Comparison of ENCODE assay signal across 8 cellular contexts in the genomic region with DNA sequence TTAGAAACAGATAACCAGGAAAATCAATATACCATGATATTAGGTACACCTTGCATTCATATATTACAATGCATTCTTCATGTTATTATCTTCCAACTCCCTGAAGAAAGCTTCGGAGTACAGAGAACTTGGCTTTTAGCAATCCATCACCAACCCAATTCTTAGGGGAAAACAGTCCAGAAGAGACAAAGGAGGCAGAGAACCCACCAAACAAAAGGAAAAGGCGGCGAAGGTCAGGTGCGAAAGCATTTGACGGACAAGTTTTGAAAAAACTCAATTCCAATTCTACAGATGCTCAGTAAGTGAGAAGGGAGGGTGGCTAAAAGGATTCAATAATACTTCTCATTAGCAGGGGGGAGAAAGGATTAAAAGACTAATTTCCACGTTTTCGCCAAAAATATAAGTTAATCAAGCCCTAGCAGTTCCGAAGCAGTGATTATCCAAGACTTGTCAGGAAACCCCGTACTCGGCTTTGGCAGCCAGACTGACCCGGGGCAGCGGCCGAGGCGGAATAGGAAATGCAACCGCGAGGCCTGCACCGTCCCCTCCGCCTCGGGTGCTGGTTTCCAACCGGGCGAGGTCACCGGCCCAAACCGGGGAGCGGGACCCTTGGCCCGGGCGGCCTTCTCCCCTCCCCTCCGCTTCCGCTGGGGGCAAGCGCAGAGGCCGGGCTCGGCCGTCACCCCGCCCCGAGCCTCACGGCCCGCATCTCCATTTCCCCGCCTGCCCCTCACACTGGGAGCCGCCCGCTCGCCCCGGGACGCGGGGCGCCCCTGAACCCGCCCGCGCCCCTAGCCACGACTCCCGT. TPM values are rescaled to one million over a fixed set of nuclear protein-coding genes. Genes with fewer than 3 reads are reported as not detected.
A peak's percentile ranks its signal among the peaks of the same experiment; 100 is the strongest.
DNase-seq lines count a peak whose midpoint lies in the region; ATAC-seq and TF ChIP-seq lines count a peak whose summit lies in the region.

No MANE protein-coding gene starts in this region.

- peaks cover 3% of the 10 kb centered on the region for H3K9me3 Mint-ChIP-seq in activated CD4-positive, alpha-beta T cell treated with anti-CD3 and anti-CD28 coated beads, Interleukin-2, amount 10 ng/mL, durations not matched to agents 24 days and 14 days

- no peaks in the 10 kb centered on the region for H3K27me3 ChIP-seq in effector memory CD4-positive, alpha-beta T cell (replicated peaks; ENCODE audit: control insufficient read depth, insufficient read depth, low read length, poor library complexity, severe bottlenecking)

- H3K4me1 ChIP-seq in effector memory CD4-positive, alpha-beta T cell (ENCODE audit: control insufficient read depth, insufficient read depth, low read length, poor library complexity, severe bottlenecking), result peaks cover 27% of the 10 kb centered on the region
- peaks cover 3% of the 10 kb centered on the region for H3K4me1 ChIP-seq in mesodermal cell (ENCODE audit: control insufficient read depth, insufficient read depth, low read length, poor library complexity, severe bottlenecking)

- H3K4me1 Mint-ChIP-seq in activated CD4-positive, alpha-beta T cell treated with anti-CD3 and anti-CD28 coated beads, Interleukin-2, amount 10 ng/mL, durations not matched to agents 24 days and 14 days, result peaks cover 57% of the 10 kb centered on the region

- peak overlapping the region; percentile 93 for H3K4me3 Mint-ChIP-seq in activated CD4-positive, alpha-beta T cell treated with anti-CD3 and anti-CD28 coated beads, Interleukin-2, amount 10 ng/mL, durations not matched to agents 24 days and 14 days

- 0% methylated on average over 25 to 41 of the region's 49 CpGs for WGBS in mesodermal cell (ENCODE audit: insufficient coverage in 2 of 2), 2 experiments

- intact Hi-C loops in activated CD4-positive, alpha-beta T cell treated with anti-CD3 and anti-CD28 coated beads, Interleukin-2, amount 10 ng/mL, durations not matched to agents 24 days and 14 days (cut with micrococcal nuclease), result loop anchor here (1.0 to 5.0 kb wide), 5 partner anchors 30 to 235 kb away; a partner anchor contains a TSS

- no peaks in the 10 kb centered on the region for H3K36me3 ChIP-seq in effector memory CD4-positive, alpha-beta T cell (ENCODE audit: control insufficient read depth, insufficient read depth, low read length)
- peaks cover 8% of the 10 kb centered on the region for H3K36me3 ChIP-seq in mesodermal cell (ENCODE audit: control insufficient read depth, insufficient read depth, low read length)

- no peaks in the 10 kb centered on the region for H3K27me3 Mint-ChIP-seq in activated CD4-positive, alpha-beta T cell treated with anti-CD3 and anti-CD28 coated beads, Interleukin-2, amount 10 ng/mL, durations not matched to agents 24 days and 14 days

- H3K27ac Mint-ChIP-seq in activated CD4-positive, alpha-beta T cell treated with anti-CD3 and anti-CD28 coated beads, Interleukin-2, amount 10 ng/mL, durations not matched to agents 24 days and 14 days, result peak overlapping the region; percentile 95

- H3K4me3 ChIP-seq in LNCaP clone FGC (ENCODE audit: low read depth, low read length), result peak overlapping the region; percentile 80
- H3K4me3 ChIP-seq in effector memory CD4-positive, alpha-beta T cell (ENCODE audit: insufficient read depth, low read depth, low read length, poor library complexity, severe bottlenecking), result peak overlapping the region; percentile 99
- peak overlapping the region; percentile 87 for H3K4me3 ChIP-seq in mesodermal cell (ENCODE audit: extremely low read depth, insufficient read depth, low read length, poor library complexity, severe bottlenecking)

- H3K36me3 Mint-ChIP-seq in activated CD4-positive, alpha-beta T cell treated with anti-CD3 and anti-CD28 coated beads, Interleukin-2, amount 10 ng/mL, durations not matched to agents 24 days and 14 days (ENCODE audit: low read depth), result peaks cover 40% of the 10 kb centered on the region

- DNase-seq in EH (ENCODE audit: low read depth) (peak; percentile 45), LNCaP clone FGC (ENCODE audit: low read depth) (no peak)
- peak; percentile 87 for DNase-seq in activated CD4-positive, alpha-beta T cell treated with anti-CD3 and anti-CD28 coated beads, Interleukin-2, amount 10 ng/mL, durations not matched to agents 24 days and 14 days
- DNase-seq in effector memory CD4-positive, alpha-beta T cell, result peak; percentile 4 to 20 (median 9)
- DNase-seq in stimulated activated CD8-positive, alpha-beta memory T cell treated with anti-CD3 and anti-CD28 coated beads, Interleukin-4, amount 100 ng/mL, for 24 hours (ENCODE audit: low read depth), result peak; percentile 20

- H3K27ac ChIP-seq in effector memory CD4-positive, alpha-beta T cell (ENCODE audit: insufficient read depth, low read length, poor library complexity, severe bottlenecking), result peak overlapping the region; percentile 97
- H3K27ac ChIP-seq in mesodermal cell (ENCODE audit: low read depth, low read length, severe bottlenecking), result peak overlapping the region; percentile 93

- no peak for TF ChIP-seq CTCF in LNCaP clone FGC (IDR thresholded peaks at IDR 0.05; ENCODE audit: control insufficient read depth, extremely low read depth, insufficient read depth)

- H3K9me3 ChIP-seq in effector memory CD4-positive, alpha-beta T cell (ENCODE audit: control insufficient read depth, low read length), result no peaks in the 10 kb centered on the region
- no peaks in the 10 kb centered on the region for H3K9me3 ChIP-seq in mesodermal cell (ENCODE audit: control insufficient read depth, low read length)

- ATAC-seq in GM21723 (IDR thresholded peaks at IDR 0.05; ENCODE audit: unreplicated experiment), result peak; percentile 26
- no peak for ATAC-seq in GM18870 (IDR thresholded peaks at IDR 0.05; ENCODE audit: unreplicated experiment)

RNA-seq across cellular contexts. Expression of a gene that starts 0.7 kb away (rescaled TPM):
- total RNA-seq in activated CD4-positive, alpha-beta T cell treated with anti-CD3 and anti-CD28 coated beads, Interleukin-2, amount 10 ng/mL, durations not matched to agents 24 days and 14 days, result 305 and 307 TPM in 2 replicates
- 283 TPM for polyA plus RNA-seq in mesodermal cell (2013, experiment 1 of 2)
- 307 TPM for polyA plus RNA-seq in mesodermal cell (2013, experiment 2 of 2)
